8 cellular contexts compared by ENCODE assay signal in genomic region chr14:88667555-88668273, GRCh38.
DNase-seq lines count a peak whose midpoint lies in the region; ATAC-seq, FAIRE-seq and TF ChIP-seq lines count a peak whose summit lies in the region.

No MANE protein-coding gene starts in this region.

- TF ChIP-seq CTCF in GM06990 (IDR thresholded peaks at IDR 0.05; ENCODE audit: insufficient read depth, low read length, poor library complexity, severe bottlenecking), result peak; percentile 93
- TF ChIP-seq CTCF in pancreas (IDR thresholded peaks at IDR 0.05), result peak; percentile 40 to 78 (median 64)

- WGBS in pancreas, 2 donors, result 35 to 44% methylated on average over 4 of the region's 4 CpGs

- no peaks in the 10 kb centered on the region for H3K36me3 ChIP-seq in GM06990 (ENCODE audit: control insufficient read depth, insufficient read depth, low read length)
- no peaks in the 10 kb centered on the region for H3K36me3 ChIP-seq in Karpas-422 (ENCODE audit: insufficient read depth, low read length)
- H3K36me3 ChIP-seq in pancreas, result no peaks in the 10 kb centered on the region

- no peak overlapping the region for H3K27ac Mint-ChIP-seq in activated T-helper 2 cell treated with anti-CD3 and anti-CD28 coated beads, Interferon-gamma antibody, Interleukin-2, Interleukin-4, amounts not matched to agents 10 μg/mL and 5 μg/mL and 100 μg/mL, durations not matched to agents 14 hours and 24 hours and 36 hours

- peak overlapping the region; percentile 4; the same call in 1 of the 2 replicates for H2AFZ ChIP-seq in Karpas-422 (ENCODE audit: low read length)

- peaks cover 12% of the 10 kb centered on the region for H3K4me1 ChIP-seq in Karpas-422 (ENCODE audit: low read length)
- peaks cover 0 to 3% (median 0%) of the 10 kb centered on the region in 3 donors for H3K4me1 ChIP-seq in pancreas

- H3K4me2 ChIP-seq in Karpas-422 (ENCODE audit: low read depth, low read length, poor library complexity, severe bottlenecking), result peak overlapping the region; percentile 24

- no peaks in the 10 kb centered on the region for H3K79me2 ChIP-seq in Karpas-422 (ENCODE audit: low read length)

- peaks cover 7% of the 10 kb centered on the region for H3K9me3 Mint-ChIP-seq in activated T-helper 2 cell treated with anti-CD3 and anti-CD28 coated beads, Interferon-gamma antibody, Interleukin-2, Interleukin-4, amounts not matched to agents 10 μg/mL and 5 μg/mL and 100 μg/mL, durations not matched to agents 14 hours and 24 hours and 36 hours

- H3K27ac ChIP-seq in Karpas-422 (ENCODE audit: low read length), result no peak overlapping the region
- H3K27ac ChIP-seq in pancreas, result no peak overlapping the region

- FAIRE-seq in H54 (lab: Jason Lieb, UNC), result no peak
- no peak for FAIRE-seq in pancreas (lab: Jason Lieb, UNC)

- H3K36me3 Mint-ChIP-seq in activated T-helper 2 cell treated with anti-CD3 and anti-CD28 coated beads, Interferon-gamma antibody, Interleukin-2, Interleukin-4, amounts not matched to agents 10 μg/mL and 5 μg/mL and 100 μg/mL, durations not matched to agents 14 hours and 24 hours and 36 hours (ENCODE audit: low read depth), result no peaks in the 10 kb centered on the region

- TF ChIP-seq POLR2A in H54 (IDR thresholded peaks at IDR 0.05; ENCODE audit: low read depth, low read length), result no peak

- peaks cover 2% of the 10 kb centered on the region; the same call in 1 of the 2 replicates for H4K20me1 ChIP-seq in Karpas-422 (ENCODE audit: insufficient read depth, low read depth, low read length)

- no peaks in the 10 kb centered on the region for H3K27me3 ChIP-seq in GM06990 (replicated peaks; ENCODE audit: control insufficient read depth, insufficient read depth, low read length)
- H3K27me3 ChIP-seq in Karpas-422 (ENCODE audit: low read length), result no peaks in the 10 kb centered on the region
- H3K27me3 ChIP-seq in pancreas, result no peaks in the 10 kb centered on the region

- intact Hi-C loops in activated T-helper 2 cell treated with anti-CD3 and anti-CD28 coated beads, Interferon-gamma antibody, Interleukin-2, Interleukin-4, amounts not matched to agents 10 μg/mL and 5 μg/mL and 100 μg/mL, durations not matched to agents 14 hours and 24 hours and 36 hours (cut with micrococcal nuclease), result loop anchor here (1.0 to 5.0 kb wide), 2 partner anchors 201 to 1250 kb away; no protein-coding TSS in a partner anchor
- intact Hi-C loops in pancreas (cut with DNase I), result no loop called here

- no peak overlapping the region for H3K9ac ChIP-seq in Karpas-422 (ENCODE audit: low read length)

- H3K9me3 ChIP-seq in Karpas-422 (ENCODE audit: low read length), result no peaks in the 10 kb centered on the region
- H3K9me3 ChIP-seq in pancreas, result no peaks in the 10 kb centered on the region

- H3K27me3 Mint-ChIP-seq in activated T-helper 2 cell treated with anti-CD3 and anti-CD28 coated beads, Interferon-gamma antibody, Interleukin-2, Interleukin-4, amounts not matched to agents 10 μg/mL and 5 μg/mL and 100 μg/mL, durations not matched to agents 14 hours and 24 hours and 36 hours (ENCODE audit: low read depth), result no peaks in the 10 kb centered on the region

- H3K4me3 ChIP-seq in GM06990 (replicated peaks; ENCODE audit: low read depth, low read length) (no peak overlapping the region), Karpas-422 (ENCODE audit: low read length) (no peak overlapping the region), pancreas (no peak overlapping the region)

- no peaks in the 10 kb centered on the region for H3K4me1 Mint-ChIP-seq in activated T-helper 2 cell treated with anti-CD3 and anti-CD28 coated beads, Interferon-gamma antibody, Interleukin-2, Interleukin-4, amounts not matched to agents 10 μg/mL and 5 μg/mL and 100 μg/mL, durations not matched to agents 14 hours and 24 hours and 36 hours (ENCODE audit: low read depth)

- ATAC-seq in pancreas, result peak; percentile 63 to 98 (median 98)

- DNase-seq in GM06990 (ENCODE audit: extremely low read depth, insufficient read length) (peak; percentile 55), H54 (ENCODE audit: insufficient read length, low spot score) (peak; percentile 9), Karpas-422 (peak; percentile 92), OCI-M2 (lab: John Stamatoyannopoulos, UW; ENCODE audit: unreplicated experiment) (peak; percentile 47), foreskin melanocyte (peak; percentile 57), pancreas (peak in 4 of 6 donors; percentile 18 to 62 (median 43)), NCI-H1048 (lab: John Stamatoyannopoulos, UW) (no peak)
- peak; percentile 22 for DNase-seq in activated T-helper 2 cell treated with anti-CD3 and anti-CD28 coated beads, Interferon-gamma antibody, Interleukin-2, Interleukin-4, amounts not matched to agents 10 μg/mL and 5 μg/mL and 100 μg/mL, durations not matched to agents 14 hours and 24 hours and 36 hours (ENCODE audit: low spot score)

- H3K4me3 Mint-ChIP-seq in activated T-helper 2 cell treated with anti-CD3 and anti-CD28 coated beads, Interferon-gamma antibody, Interleukin-2, Interleukin-4, amounts not matched to agents 10 μg/mL and 5 μg/mL and 100 μg/mL, durations not matched to agents 14 hours and 24 hours and 36 hours (ENCODE audit: low read depth), result no peak overlapping the region

- H3K9me2 ChIP-seq in Karpas-422 (replicated peaks; ENCODE audit: insufficient read depth, low read length), result no peaks in the 10 kb centered on the region
